In the genomic region with DNA sequence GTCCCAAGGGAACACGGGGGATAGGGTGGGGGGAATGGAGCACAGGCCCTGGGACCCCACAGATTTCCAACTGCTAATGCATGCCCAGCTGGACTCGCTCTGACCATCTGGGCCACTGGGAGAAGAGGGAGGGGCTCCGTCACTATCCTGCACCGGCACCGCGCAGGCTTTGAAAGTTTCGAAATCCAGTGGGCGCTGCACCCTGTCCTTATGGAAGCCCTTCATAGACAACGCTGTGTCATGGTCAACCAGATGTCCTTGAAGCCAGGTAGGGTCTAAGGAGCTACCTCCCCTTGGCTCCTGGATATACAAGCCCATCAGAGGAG, we compare ENCODE assay signal across 1 cellular context.
TF ChIP-seq lines count a peak whose summit lies in the region.

No MANE protein-coding gene starts in this region.

TF ChIP-seq in K562, 482 proteins besides CTCF, POLR2A, EP300 and RAD21:
- TF ChIP-seq, protein P1, sequence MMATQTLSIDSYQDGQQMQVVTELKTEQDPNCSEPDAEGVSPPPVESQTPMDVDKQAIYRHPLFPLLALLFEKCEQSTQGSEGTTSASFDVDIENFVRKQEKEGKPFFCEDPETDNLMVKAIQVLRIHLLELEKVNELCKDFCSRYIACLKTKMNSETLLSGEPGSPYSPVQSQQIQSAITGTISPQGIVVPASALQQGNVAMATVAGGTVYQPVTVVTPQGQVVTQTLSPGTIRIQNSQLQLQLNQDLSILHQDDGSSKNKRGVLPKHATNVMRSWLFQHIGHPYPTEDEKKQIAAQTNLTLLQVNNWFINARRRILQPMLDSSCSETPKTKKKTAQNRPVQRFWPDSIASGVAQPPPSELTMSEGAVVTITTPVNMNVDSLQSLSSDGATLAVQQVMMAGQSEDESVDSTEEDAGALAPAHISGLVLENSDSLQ (IDR thresholded peaks at IDR 0.05) = no peak
- peak; percentile 34; the same call in 1 of the 2 replicates for TF ChIP-seq CEBPB (tag; IDR thresholded peaks at IDR 0.05)
